In genomic region chr6:24847402-24847801, GRCh38 we compare ENCODE assay signal across 19 cellular contexts. TPM values are rescaled to one million over a fixed set of nuclear protein-coding genes. Genes with fewer than 3 reads are reported as not detected.
DNase-seq lines count a peak whose midpoint lies in the region; TF ChIP-seq lines count a peak whose summit lies in the region.
"Had no signal": no experiment of that assay in that cellular context is flagged by ENCODE, and none has a peak within 500 bp of the region (broad histone marks: within the 10 kb centered on the region; RNA-seq: fewer than 3 reads in every experiment).

No MANE protein-coding gene starts in this region.

- no peak overlapping the region for H3K4me2 ChIP-seq in trophoblast cell (ENCODE audit: low read length)
- H3K4me2 ChIP-seq: A549 had no signal

- no peak overlapping the region for H2BK5ac ChIP-seq in trophoblast cell (ENCODE audit: low read depth, low read length, poor library complexity)

- H3K4me1 Mint-ChIP-seq in activated CD4-positive, alpha-beta T cell treated with anti-CD3 and anti-CD28 coated beads, Interleukin-2, amount 10 ng/mL, durations not matched to agents 7 days and 5 days, result peaks cover 39% of the 10 kb centered on the region
- H3K4me1 Mint-ChIP-seq in endodermal cell, result peaks cover 11% of the 10 kb centered on the region

- no peak overlapping the region for H3K14ac ChIP-seq in trophoblast cell (ENCODE audit: low read length)

- no peak overlapping the region for H4K12ac ChIP-seq in trophoblast cell (ENCODE audit: low read depth, low read length)

- H3K4ac ChIP-seq in trophoblast cell (ENCODE audit: low read depth, low read length), result no peak overlapping the region

- H3K79me1 ChIP-seq in trophoblast cell (ENCODE audit: low read length), result no peaks in the 10 kb centered on the region

- H3K9me3 ChIP-seq in endodermal cell (ENCODE audit: control insufficient read depth, low read length) (no peaks in the 10 kb centered on the region), trophoblast cell (ENCODE audit: insufficient read depth, low read depth, low read length) (peaks cover 1% of the 10 kb centered on the region), spleen (no peaks in the 10 kb centered on the region), suprapubic skin (no peaks in the 10 kb centered on the region)
- H3K9me3 ChIP-seq: A549, uterus had no signal

- TF ChIP-seq EP300 in suprapubic skin (IDR thresholded peaks at IDR 0.05), result no peak

- 92 to 100% methylated on average over 7 of the region's 7 CpGs for WGBS in endodermal cell (ENCODE audit: insufficient coverage in 1 of 2, insufficient read length in 1 of 2), 2 experiments
- WGBS in trophoblast cell (ENCODE audit: extremely low coverage, insufficient coverage, insufficient read length), result no CpG with 5 or more reads among the region's 7 CpGs
- WGBS in spleen, 5 donors, result 78 to 89% (median 85%) methylated on average over 7 of the region's 7 CpGs
- WGBS in suprapubic skin, result 58% methylated on average over 7 of the region's 7 CpGs

- no peak overlapping the region for H2BK120ac ChIP-seq in trophoblast cell (ENCODE audit: insufficient read depth, low read length, poor library complexity)

- no peak overlapping the region for H3K4me3 Mint-ChIP-seq in activated CD4-positive, alpha-beta T cell treated with anti-CD3 and anti-CD28 coated beads, Interleukin-2, amount 10 ng/mL, durations not matched to agents 7 days and 5 days
- H3K4me3 Mint-ChIP-seq in endodermal cell, result no peak overlapping the region
- H3K4me3 Mint-ChIP-seq: CD14-positive monocyte had no signal

- no peak overlapping the region for H2BK12ac ChIP-seq in trophoblast cell (ENCODE audit: low read length)

- H3K9me3 Mint-ChIP-seq in activated CD4-positive, alpha-beta T cell treated with anti-CD3 and anti-CD28 coated beads, Interleukin-2, amount 10 ng/mL, durations not matched to agents 7 days and 5 days, result no peaks in the 10 kb centered on the region
- no peaks in the 10 kb centered on the region for H3K9me3 Mint-ChIP-seq in endodermal cell

- H3K23ac ChIP-seq in trophoblast cell (ENCODE audit: low read length), result peak overlapping the region; percentile 54

- H3K27ac ChIP-seq in endodermal cell (ENCODE audit: low read depth, low read length) (peak overlapping the region; percentile 36), trophoblast cell (ENCODE audit: low read depth, low read length) (no peak overlapping the region), spleen (peak overlapping the region in 1 of 8 donors; percentile 15), suprapubic skin (no peak overlapping the region)
- H3K27ac ChIP-seq: A549, parathyroid adenoma, skin epidermis, uterus had no signal

- DNase-seq in activated CD4-positive, alpha-beta T cell treated with anti-CD3 and anti-CD28 coated beads, Interleukin-2, amount 10 ng/mL, durations not matched to agents 7 days and 5 days, result no peak
- no peak for DNase-seq in activated CD4-positive, alpha-beta T cell treated with anti-CD3 and anti-CD28 coated beads for 1 hour
- DNase-seq in RPMI8226 (peak; percentile 66), endodermal cell (no peak), trophoblast cell (no peak), spleen (no peak), NCI-H82 treated with DMSO at 0.1 percent for 48 hours (lab: John Stamatoyannopoulos, UW; ENCODE audit: unreplicated experiment) (no peak), suprapubic skin (ENCODE audit: low spot score in 2 of 2) (no peak)
- DNase-seq: activated CD4-positive, CD25-positive, alpha-beta regulatory T cell; foreskin fibroblast; IMR-90; left colon; NCI-H1930; NCI-H526 treated with DMSO at 0.1 percent for 48 hours; uterus had no signal

- H4K91ac ChIP-seq in trophoblast cell (ENCODE audit: low read depth, low read length), result no peak overlapping the region

- no peak overlapping the region for H3K9ac ChIP-seq in endodermal cell (ENCODE audit: extremely low read depth, low read length, poor library complexity, severe bottlenecking)
- H3K9ac ChIP-seq in trophoblast cell (ENCODE audit: low read length), result no peak overlapping the region
- H3K9ac ChIP-seq: parathyroid adenoma had no signal

- H3K4me3 ChIP-seq in endodermal cell (ENCODE audit: low read length) (no peak overlapping the region), trophoblast cell (ENCODE audit: low read depth, low read length) (no peak overlapping the region), spleen (no peak overlapping the region), suprapubic skin (no peak overlapping the region)
- H3K4me3 ChIP-seq: A549, skin epidermis, uterus had no signal

- POLR2A ChIA-PET in activated CD4-positive, alpha-beta T cell treated with anti-CD3 and anti-CD28 coated beads, Interleukin-2, amount 10 ng/mL, durations not matched to agents 7 days and 5 days (lab: Charles Lee), result no interaction called here

- TF ChIP-seq CTCF in endodermal cell (conservative IDR thresholded peaks at IDR 0.05) (no peak), spleen (IDR thresholded peaks at IDR 0.05 in 8 of 11, conservative IDR thresholded peaks at IDR 0.05 in 3 of 11) (no peak), suprapubic skin (IDR thresholded peaks at IDR 0.05) (no peak)

- peak overlapping the region; percentile 42 for H3K27ac Mint-ChIP-seq in activated CD4-positive, alpha-beta T cell treated with anti-CD3 and anti-CD28 coated beads, Interleukin-2, amount 10 ng/mL, durations not matched to agents 7 days and 5 days
- H3K27ac Mint-ChIP-seq in endodermal cell, result no peak overlapping the region

- peaks cover 85% of the 10 kb centered on the region for H3K36me3 Mint-ChIP-seq in activated CD4-positive, alpha-beta T cell treated with anti-CD3 and anti-CD28 coated beads, Interleukin-2, amount 10 ng/mL, durations not matched to agents 7 days and 5 days (ENCODE audit: low read depth)
- peaks cover 20% of the 10 kb centered on the region for H3K36me3 Mint-ChIP-seq in endodermal cell (ENCODE audit: low read depth)

- no peak overlapping the region for H4K8ac ChIP-seq in trophoblast cell (ENCODE audit: low read depth, low read length)

- no peaks in the 10 kb centered on the region for H3K79me2 ChIP-seq in trophoblast cell (ENCODE audit: control insufficient read depth, insufficient read depth, low read length, poor library complexity)
- H3K79me2 ChIP-seq: parathyroid adenoma had no signal

- no peak overlapping the region for H2AFZ ChIP-seq in trophoblast cell (ENCODE audit: insufficient read depth, low read length, poor library complexity)
- H2AFZ ChIP-seq: parathyroid adenoma had no signal

- H3K36me3 ChIP-seq in endodermal cell (ENCODE audit: control insufficient read depth, insufficient read depth, low read length) (no peaks in the 10 kb centered on the region), trophoblast cell (ENCODE audit: control insufficient read depth in 1 of 2, insufficient read depth in 2 of 2, low read length in 2 of 2) (peaks cover 33 to 46% of the 10 kb centered on the region in 2 experiments), spleen (peaks cover 0 to 100% (median 86%) of the 10 kb centered on the region in 6 donors), suprapubic skin (peaks cover 18% of the 10 kb centered on the region)
- H3K36me3 ChIP-seq: uterus had no signal

- H3K4me1 ChIP-seq in endodermal cell (ENCODE audit: control insufficient read depth, insufficient read depth, low read length), result no peaks in the 10 kb centered on the region
- no peaks in the 10 kb centered on the region for H3K4me1 ChIP-seq in trophoblast cell (ENCODE audit: control insufficient read depth in 1 of 2, insufficient read depth in 2 of 2, low read length in 2 of 2)
- peaks cover 0 to 18% (median 3%) of the 10 kb centered on the region in 6 donors for H3K4me1 ChIP-seq in spleen
- H3K4me1 ChIP-seq in suprapubic skin, result peaks cover 3% of the 10 kb centered on the region
- H3K4me1 ChIP-seq: A549, parathyroid adenoma, uterus had no signal

- H3K18ac ChIP-seq in trophoblast cell (ENCODE audit: low read length), result no peak overlapping the region

- TF ChIP-seq POLR2A in spleen (IDR thresholded peaks at IDR 0.05), result no peak
- no peak for TF ChIP-seq POLR2A in suprapubic skin (IDR thresholded peaks at IDR 0.05)

- no peaks in the 10 kb centered on the region for H3K27me3 Mint-ChIP-seq in activated CD4-positive, alpha-beta T cell treated with anti-CD3 and anti-CD28 coated beads, Interleukin-2, amount 10 ng/mL, durations not matched to agents 7 days and 5 days
- H3K27me3 Mint-ChIP-seq in endodermal cell (ENCODE audit: insufficient read depth), result peaks cover 5% of the 10 kb centered on the region

- intact Hi-C loops in spleen (cut with DNase I; ENCODE audit: low total_unique reads), result no loop called here

- no peak overlapping the region for H2AK5ac ChIP-seq in trophoblast cell (ENCODE audit: low read length)

- CTCF ChIA-PET in activated CD4-positive, alpha-beta T cell treated with anti-CD3 and anti-CD28 coated beads, Interleukin-2, amount 10 ng/mL, durations not matched to agents 7 days and 5 days (lab: Charles Lee), result interaction anchor here (0.7 to 3.0 kb wide), 5 partner anchors 9 to 181 kb away, joined by 3 to 13 read pairs (median 3); no protein-coding TSS in a partner anchor

- no peaks in the 10 kb centered on the region for H3K27me3 ChIP-seq in endodermal cell (ENCODE audit: control insufficient read depth, insufficient read depth, low read length, poor library complexity, severe bottlenecking)
- H3K27me3 ChIP-seq in trophoblast cell (ENCODE audit: insufficient read depth, low read length), result no peaks in the 10 kb centered on the region
- no peaks in the 10 kb centered on the region for H3K27me3 ChIP-seq in spleen (replicated peaks in 1 of 7)
- no peaks in the 10 kb centered on the region for H3K27me3 ChIP-seq in suprapubic skin
- H3K27me3 ChIP-seq: uterus had no signal

RNA-seq across cellular contexts. Expression of gene ARMH2, which starts 48.7 kb away (rescaled TPM):
- 1 to 10 TPM; 1.8 to 2.3 TPM for total RNA-seq in activated CD4-positive, alpha-beta T cell treated with anti-CD3 and anti-CD28 coated beads, Interleukin-2, amount 10 ng/mL, durations not matched to agents 7 days and 5 days
- total RNA-seq in endodermal cell (not detected), spleen (1 to 10 TPM in 3 of 7 donors, under 1 TPM in 1, not detected in 3; 0.57 to 3.0 (median 1.5) TPM), suprapubic skin (not detected)
- polyA plus RNA-seq in endodermal cell (2013, experiment 1 of 2), result not detected
- polyA plus RNA-seq in endodermal cell (2013, experiment 2 of 2), result not detected
- 0.07 TPM in 1 of 2 replicates, not detected in the other for polyA plus RNA-seq in trophoblast cell (2013)
- 1 to 10 TPM in 1 of 3 donors, under 1 TPM in 1, not detected in 1; 0.35 to 1.0 TPM for polyA plus RNA-seq in spleen
- total RNA-seq: IMR-90, left colon, uterus had no signal
- polyA plus RNA-seq: A549, IMR-90 had no signal
